Comparison of ENCODE assay signal across 8 cellular contexts in genomic region chr18:79950440-79951341, GRCh38. TPM values are rescaled to one million over a fixed set of nuclear protein-coding genes. Genes with fewer than 3 reads are reported as not detected.
DNase-seq lines count a peak whose midpoint lies in the region; ATAC-seq, FAIRE-seq and TF ChIP-seq lines count a peak whose summit lies in the region.

No MANE protein-coding gene starts in this region.

- no peaks in the 10 kb centered on the region for H3K9me3 ChIP-seq in esophagus muscularis mucosa

- no peak for TF ChIP-seq POLR2A in esophagus muscularis mucosa (IDR thresholded peaks at IDR 0.05; ENCODE audit: low read depth)

- H3K27me3 ChIP-seq in esophagus muscularis mucosa = no peaks in the 10 kb centered on the region

- peak overlapping the region; percentile 84 to 90 (median 89) for H3K27ac ChIP-seq in esophagus muscularis mucosa (replicated peaks in 1 of 4)

- peak overlapping the region; percentile 81 for H3K27ac Mint-ChIP-seq in activated CD4-positive, alpha-beta T cell treated with anti-CD3 and anti-CD28 coated beads for 36 hours
- peak overlapping the region; percentile 94 to 98 (median 98) for H3K27ac Mint-ChIP-seq in naive B cell

- peaks cover 41% of the 10 kb centered on the region for H3K4me1 Mint-ChIP-seq in activated CD4-positive, alpha-beta T cell treated with anti-CD3 and anti-CD28 coated beads for 36 hours
- peaks cover 26 to 50% (median 36%) of the 10 kb centered on the region in 3 donors for H3K4me1 Mint-ChIP-seq in naive B cell

- TF ChIP-seq CTCF in esophagus muscularis mucosa (IDR thresholded peaks at IDR 0.05) = no peak

- H3K36me3 ChIP-seq in esophagus muscularis mucosa = peaks cover 0 to 14% (median 5%) of the 10 kb centered on the region in 4 donors

- POLR2A ChIA-PET in activated CD4-positive, alpha-beta T cell treated with anti-CD3 and anti-CD28 coated beads for 36 hours (lab: Charles Lee) = interaction anchor here (1.0 kb wide), 1 partner anchor 13 kb away, joined by 3 read pairs; no protein-coding TSS in a partner anchor

- FAIRE-seq in RCC 7860 (lab: Jason Lieb, UNC) = no peak

- H3K27me3 Mint-ChIP-seq in activated CD4-positive, alpha-beta T cell treated with anti-CD3 and anti-CD28 coated beads for 36 hours = no peaks in the 10 kb centered on the region
- no peaks in the 10 kb centered on the region for H3K27me3 Mint-ChIP-seq in naive B cell

- ATAC-seq in activated CD4-positive, alpha-beta T cell treated with anti-CD3 and anti-CD28 coated beads for 36 hours = peak; percentile 17
- ATAC-seq in HG03108 (IDR thresholded peaks at IDR 0.05; ENCODE audit: unreplicated experiment) (peak; percentile 24), naive B cell (ENCODE audit: low read depth in 2 of 2) (peak; percentile 29 to 32), GM18517 (IDR thresholded peaks at IDR 0.05; ENCODE audit: unreplicated experiment) (no peak)

- H3K9me3 Mint-ChIP-seq in activated CD4-positive, alpha-beta T cell treated with anti-CD3 and anti-CD28 coated beads for 36 hours (ENCODE audit: low read depth) = no peaks in the 10 kb centered on the region
- no peaks in the 10 kb centered on the region for H3K9me3 Mint-ChIP-seq in naive B cell

- no peak for TF ChIP-seq EP300 in esophagus muscularis mucosa (IDR thresholded peaks at IDR 0.05)

- peaks cover 10% of the 10 kb centered on the region for H3K36me3 Mint-ChIP-seq in activated CD4-positive, alpha-beta T cell treated with anti-CD3 and anti-CD28 coated beads for 36 hours (ENCODE audit: low read depth)
- H3K36me3 Mint-ChIP-seq in naive B cell = no peaks in the 10 kb centered on the region

- peak; percentile 48 for DNase-seq in activated CD4-positive, alpha-beta T cell treated with anti-CD3 and anti-CD28 coated beads for 36 hours
- DNase-seq in activated CD4-positive, alpha-beta T cell treated with anti-CD3 and anti-CD28 coated beads for 4 hours = no peak
- DNase-seq in T-helper 9 cell (peak; percentile 14), esophagus muscularis mucosa (ENCODE audit: extremely low spot score) (no peak), naive B cell (peak; percentile 42), RCC 7860 (ENCODE audit: low spot score) (no peak)

- peak overlapping the region; percentile 82 for H3K4me3 Mint-ChIP-seq in activated CD4-positive, alpha-beta T cell treated with anti-CD3 and anti-CD28 coated beads for 36 hours
- peak overlapping the region; percentile 87 to 98 (median 94) for H3K4me3 Mint-ChIP-seq in naive B cell

- peaks cover 42 to 63% (median 50%) of the 10 kb centered on the region in 4 donors for H3K4me1 ChIP-seq in esophagus muscularis mucosa

- CTCF ChIA-PET in activated CD4-positive, alpha-beta T cell treated with anti-CD3 and anti-CD28 coated beads for 36 hours (lab: Charles Lee) = interaction anchor here (0.9 to 1.6 kb wide), 2 partner anchors 17 to 32 kb away, joined by 3 read pairs; no protein-coding TSS in a partner anchor

- intact Hi-C loops in activated CD4-positive, alpha-beta T cell treated with anti-CD3 and anti-CD28 coated beads for 36 hours (cut with DNase I, micrococcal nuclease) = loop anchor here (1.0 to 5.0 kb wide), 8 partner anchors 14 to 883 kb away; partner anchors contain the start of genes RBFA (in 2 of the 2), TXNL4A (in 2 of the 2), ADNP2 (in 1 of the 2) and ATP9B (in 1 of the 2)
- intact Hi-C loops in esophagus muscularis mucosa (cut with DNase I) = loop anchor here (2.0 to 5.0 kb wide), 2 partner anchors 37 to 84 kb away; partner anchors contain the start of genes RBFA and TXNL4A

- 21% methylated on average over 5 of the region's 82 CpGs for WGBS in esophagus muscularis mucosa

- peak overlapping the region; percentile 78 to 99 (median 98) for H3K4me3 ChIP-seq in esophagus muscularis mucosa

RNA-seq across cellular contexts. Expression of gene SLC66A2, which starts 0.8 kb away (rescaled TPM):
- total RNA-seq in activated CD4-positive, alpha-beta T cell treated with anti-CD3 and anti-CD28 coated beads for 36 hours = 10 to 100 TPM; 23.4 to 28.5 TPM
- total RNA-seq in esophagus muscularis mucosa = 10 to 100 TPM; 27.0 to 46.4 (median 41.5) TPM
- 10 to 100 TPM; 26.3 to 40.9 (median 34.5) TPM for polyA plus RNA-seq in naive B cell (ENCODE audit: low read depth in 6 of 6)

RNA-seq across cellular contexts. Expression of gene HSBP1L1, which starts 13.8 kb away (rescaled TPM):
- 10 to 100 TPM; 14.4 to 16.9 TPM for total RNA-seq in activated CD4-positive, alpha-beta T cell treated with anti-CD3 and anti-CD28 coated beads for 36 hours
- 1 to 10 TPM; 4.6 to 7.2 (median 6.6) TPM for total RNA-seq in esophagus muscularis mucosa
- polyA plus RNA-seq in naive B cell (ENCODE audit: low read depth in 6 of 6) = 10 to 100 TPM in 1 of 6 donors, 1 to 10 TPM in 5; 1.8 to 10.5 (median 4.5) TPM

RNA-seq across cellular contexts. Expression of gene TXNL4A, which starts 37.7 kb away (rescaled TPM):
- total RNA-seq in activated CD4-positive, alpha-beta T cell treated with anti-CD3 and anti-CD28 coated beads for 36 hours = 100 to 1,000 TPM; 150 to 194 TPM
- total RNA-seq in esophagus muscularis mucosa = 10 to 100 TPM; 21.6 to 44.9 (median 38.9) TPM
- 100 to 1,000 TPM; 192 to 253 (median 220) TPM for polyA plus RNA-seq in naive B cell (ENCODE audit: low read depth in 6 of 6)

Comparison
In these comparisons a context has a peak if more than half of its experiments do, and no peak if none do; other contexts are left out.
1. DNase-seq: peak in activated CD4-positive, alpha-beta T cell treated with anti-CD3 and anti-CD28 coated beads for 36 hours (single experiment), T-helper 9 cell (single experiment) and naive B cell (single experiment); none in activated CD4-positive, alpha-beta T cell treated with anti-CD3 and anti-CD28 coated beads for 4 hours (0 of 2), esophagus muscularis mucosa (single experiment) and RCC 7860 (single experiment).